In the genomic region with DNA sequence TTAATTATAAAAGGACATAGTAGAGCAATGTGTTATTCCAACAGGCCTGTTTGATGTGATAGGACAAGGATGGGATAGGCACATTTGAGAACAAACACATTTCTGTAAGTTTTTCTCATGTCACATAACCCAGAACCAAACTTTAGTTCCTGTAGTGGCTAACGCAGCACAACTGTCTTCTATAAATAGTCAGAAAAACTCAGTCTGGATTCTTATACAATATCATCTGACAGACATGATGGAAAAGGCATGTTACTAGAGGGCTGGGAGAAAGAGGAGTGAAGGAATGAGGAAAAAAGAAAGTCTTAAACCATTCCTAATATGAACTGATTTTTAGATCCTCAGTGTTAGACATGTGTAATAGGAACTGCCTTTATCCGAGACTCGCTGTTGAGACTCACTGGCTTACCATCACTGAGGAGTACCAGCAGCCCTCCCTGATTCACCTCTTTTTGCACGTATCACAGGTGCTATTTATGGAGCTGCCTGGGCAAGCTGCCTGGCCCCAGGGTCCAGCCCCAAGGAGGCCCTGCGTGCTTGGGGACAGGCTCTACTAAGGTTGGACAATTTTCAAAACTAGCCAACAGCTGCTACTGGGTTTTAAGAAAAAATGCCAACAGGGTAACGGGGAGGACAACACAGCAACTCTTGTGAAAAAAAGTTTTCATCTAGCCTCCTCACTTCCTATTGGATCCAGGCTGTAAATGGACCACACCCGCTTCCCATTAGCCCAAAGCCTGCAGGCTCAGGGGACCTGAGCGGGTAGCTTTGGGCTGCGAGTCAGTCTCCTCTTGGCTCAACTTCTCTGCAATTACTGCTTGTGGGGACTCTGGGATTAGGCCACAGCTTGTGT, we compare ENCODE assay signal across 17 cellular contexts. TPM values are rescaled to one million over a fixed set of nuclear protein-coding genes. Genes with fewer than 3 reads are reported as not detected.
DNase-seq lines count a peak whose midpoint lies in the region; ATAC-seq and TF ChIP-seq lines count a peak whose summit lies in the region.
"Had no signal": no experiment of that assay in that cellular context is flagged by ENCODE, and none has a peak within 500 bp of the region (broad histone marks: within the 10 kb centered on the region; RNA-seq: fewer than 3 reads in every experiment).

No MANE protein-coding gene starts in this region.

- no peak overlapping the region for H3K4me2 ChIP-seq in neural progenitor cell

- H3K9me3 ChIP-seq in SJCRH30 (replicated peaks) (no peaks in the 10 kb centered on the region), neural progenitor cell (ENCODE audit: low read depth) (no peaks in the 10 kb centered on the region), spleen (no peaks in the 10 kb centered on the region)

- peaks cover 25% of the 10 kb centered on the region for H3K4me1 Mint-ChIP-seq in neural progenitor cell

- H3K36me3 Mint-ChIP-seq in neural progenitor cell: no peaks in the 10 kb centered on the region

- no peaks in the 10 kb centered on the region for H3K36me3 ChIP-seq in SJCRH30
- no peaks in the 10 kb centered on the region for H3K36me3 ChIP-seq in neural progenitor cell
- H3K36me3 ChIP-seq in spleen: no peaks in the 10 kb centered on the region
- H3K36me3 ChIP-seq: WERI-Rb-1 had no signal

- TF ChIP-seq CTCF in AG10803 (conservative IDR thresholded peaks at IDR 0.05; ENCODE audit: low read length) (no peak), neural progenitor cell (IDR thresholded peaks at IDR 0.05) (no peak), spleen (IDR thresholded peaks at IDR 0.05 in 8 of 11, conservative IDR thresholded peaks at IDR 0.05 in 3 of 11) (no peak)

- H3K4me3 ChIP-seq in AG10803 (ENCODE audit: low read length): no peak overlapping the region
- H3K4me3 ChIP-seq in SJCRH30: no peak overlapping the region
- H3K4me3 ChIP-seq in neural progenitor cell: no peak overlapping the region
- no peak overlapping the region for H3K4me3 ChIP-seq in spleen

- ATAC-seq in HG02981 (IDR thresholded peaks at IDR 0.05; ENCODE audit: unreplicated experiment) (no peak), GM19328 (IDR thresholded peaks at IDR 0.05; ENCODE audit: unreplicated experiment) (no peak)

- H3K79me2 ChIP-seq in neural progenitor cell (ENCODE audit: low read depth): no peaks in the 10 kb centered on the region

- H3K27me3 ChIP-seq in SJCRH30: no peaks in the 10 kb centered on the region
- no peaks in the 10 kb centered on the region for H3K27me3 ChIP-seq in neural progenitor cell
- no peaks in the 10 kb centered on the region for H3K27me3 ChIP-seq in spleen (replicated peaks in 1 of 7)

- H4K20me1 ChIP-seq in neural progenitor cell (ENCODE audit: low read depth): no peaks in the 10 kb centered on the region

- no peak overlapping the region for H2AFZ ChIP-seq in neural progenitor cell (replicated peaks)

- no peak overlapping the region for H3K27ac ChIP-seq in SJCRH30
- H3K27ac ChIP-seq in neural progenitor cell: no peak overlapping the region
- H3K27ac ChIP-seq in spleen: no peak overlapping the region
- H3K27ac ChIP-seq: WERI-Rb-1 had no signal

- H3K9ac ChIP-seq in neural progenitor cell: no peak overlapping the region

- H3K4me1 ChIP-seq in SJCRH30 (peaks cover 13% of the 10 kb centered on the region), neural progenitor cell (peaks cover 39% of the 10 kb centered on the region), spleen (no peaks in the 10 kb centered on the region)

- H3K27me3 Mint-ChIP-seq in neural progenitor cell (ENCODE audit: insufficient read depth, low read depth): peaks cover 2% of the 10 kb centered on the region

- intact Hi-C loops in spleen (cut with DNase I; ENCODE audit: low total_unique reads): no loop called here

- 76 to 88% (median 84%) methylated on average over 9 of the region's 9 CpGs for WGBS in spleen, 5 donors

- no peak for TF ChIP-seq POLR2A in spleen (IDR thresholded peaks at IDR 0.05)

- H3F3A ChIP-seq in neural progenitor cell (ENCODE audit: low read depth): peaks cover 32% of the 10 kb centered on the region

- H3K27ac Mint-ChIP-seq in neural progenitor cell: no peak overlapping the region

- H3K9me3 Mint-ChIP-seq in neural progenitor cell: peaks cover 2% of the 10 kb centered on the region

- DNase-seq in AG10803 (ENCODE audit: low read depth): peak; percentile 64
- peak; percentile 70 to 85 for DNase-seq in SJCRH30
- DNase-seq in fibroblast of the conjunctiva (ENCODE audit: low read depth): peak; percentile 16
- peak; percentile 20 for DNase-seq in neural progenitor cell (ENCODE audit: low spot score)
- no peak for DNase-seq in NCI-H1930 (lab: John Stamatoyannopoulos, UW)
- no peak for DNase-seq in spleen
- DNase-seq: activated gamma-delta T cell; GDM1; glutamatergic neuron; IMR-90; islet precursor cell; NCI-H1105; NCI-H226; stimulated activated CD4-positive, alpha-beta T cell treated with anti-CD3 and anti-CD28 coated beads, Interleukin-4, amount 100 ng/mL, for 4 hours; WERI-Rb-1 had no signal

- H3K4me3 Mint-ChIP-seq in neural progenitor cell: no peak overlapping the region

RNA-seq across cellular contexts. Expression of a gene that starts 30.7 kb away (rescaled TPM):
- total RNA-seq in SJCRH30 (2014; rRNA removed; shearing (Covaris generic)): 503 and 535 TPM in 2 replicates
- total RNA-seq in neural progenitor cell (ENCODE audit: low replicate concordance): 399 and 534 TPM in 2 replicates
- total RNA-seq in spleen: 100 to 1,000 TPM; 119 to 200 (median 142) TPM
- 100 to 1,000 TPM in 2 of 3 donors, 10 to 100 TPM in 1; 82.9 to 112 (median 112) TPM for polyA plus RNA-seq in spleen

Comparison
In these comparisons a context has a peak if more than half of its experiments do, and no peak if none do; other contexts are left out.
1. DNase-seq: peak in AG10803 (single experiment), SJCRH30 (2 of 2), fibroblast of the conjunctiva (single experiment) and neural progenitor cell (single experiment); none in NCI-H1930 (0 of 2) and spleen (single experiment).